In the genomic region with DNA sequence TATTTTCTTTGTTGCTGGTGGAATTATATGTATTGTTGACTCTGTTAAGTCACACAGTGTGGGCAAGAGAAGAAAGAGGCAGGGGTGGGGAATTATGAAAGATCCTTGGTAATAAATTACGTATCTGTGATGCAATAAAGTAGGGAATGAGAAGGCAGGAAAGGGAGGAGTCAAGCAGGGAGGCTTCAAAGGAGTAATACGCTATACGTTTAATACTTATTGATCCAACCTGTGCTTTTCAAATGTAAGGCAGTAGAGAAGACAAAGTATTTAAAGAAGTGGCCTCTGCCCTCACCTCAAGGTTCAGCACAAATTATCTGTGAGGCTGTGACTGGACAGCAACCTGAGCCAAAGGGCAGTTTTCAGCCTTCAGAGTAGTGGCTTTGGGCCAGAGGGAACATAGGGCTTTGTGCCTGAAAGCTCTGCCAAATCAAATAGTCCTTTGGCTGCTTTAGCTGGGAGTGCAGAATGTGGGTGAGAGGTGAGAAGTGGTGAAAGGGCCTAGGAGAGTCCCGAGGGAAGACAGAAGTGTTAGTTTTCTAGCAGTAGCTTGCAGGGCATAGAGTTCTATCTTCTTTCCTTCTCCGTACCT, we compare ENCODE assay signal across 11 cellular contexts. TPM values are rescaled to one million over a fixed set of nuclear protein-coding genes. Genes with fewer than 3 reads are reported as not detected.
DNase-seq lines count a peak whose midpoint lies in the region; ATAC-seq and TF ChIP-seq lines count a peak whose summit lies in the region.
"Had no signal": no experiment of that assay in that cellular context is flagged by ENCODE, and none has a peak within 500 bp of the region (broad histone marks: within the 10 kb centered on the region; RNA-seq: fewer than 3 reads in every experiment).

No MANE protein-coding gene starts in this region.

- H3K9ac ChIP-seq in duodenal mucosa (ENCODE audit: low read depth in 1 of 2, low read length in 2 of 2) = peak overlapping the region in 1 of 2 donors; percentile 18

- no peaks in the 10 kb centered on the region for H3K9me3 Mint-ChIP-seq in osteocyte (ENCODE audit: unreplicated experiment)

- no peaks in the 10 kb centered on the region for H3K27me3 Mint-ChIP-seq in osteocyte (ENCODE audit: unreplicated experiment)

- H3K4me3 Mint-ChIP-seq in osteocyte (ENCODE audit: unreplicated experiment) = no peak overlapping the region

- H3K4me3 ChIP-seq in duodenal mucosa (ENCODE audit: low read depth in 1 of 2, low read length in 2 of 2) = peak overlapping the region in 1 of 2 donors; percentile 20

- H3K4me1 Mint-ChIP-seq in osteocyte (ENCODE audit: unreplicated experiment) = peaks cover 9% of the 10 kb centered on the region

- no peak overlapping the region for H3K27ac Mint-ChIP-seq in osteocyte (ENCODE audit: unreplicated experiment)

- ATAC-seq in HG02973 (IDR thresholded peaks at IDR 0.05; ENCODE audit: unreplicated experiment) (no peak), HG03097 (IDR thresholded peaks at IDR 0.05; ENCODE audit: low FRiP score, unreplicated experiment) (no peak)

- peaks cover 10 to 15% of the 10 kb centered on the region in 2 donors for H3K36me3 ChIP-seq in duodenal mucosa (ENCODE audit: control insufficient read depth in 1 of 2, insufficient read depth in 2 of 2, low read length in 2 of 2)

- peak; percentile 2 for DNase-seq in A172 (ENCODE audit: low spot score)
- peak; percentile 82 for DNase-seq in NCI-H2196 (lab: John Stamatoyannopoulos, UW; ENCODE audit: unreplicated experiment)
- peak; percentile 89 for DNase-seq in mucosa of gallbladder (ENCODE audit: low spot score)
- no peak for DNase-seq in osteocyte (ENCODE audit: extremely low spot score, unreplicated experiment)
- no peak for DNase-seq in activated CD4-positive, alpha-beta T cell treated with anti-CD3 and anti-CD28 coated beads, Interleukin-2, amount 50 U/mL, for 48 hours
- DNase-seq: activated naive CD4-positive, alpha-beta T cell treated with anti-CD3 and anti-CD28 coated beads, Interleukin-2, amount 50 U/mL, for 16 hours; stimulated activated CD4-positive, alpha-beta T cell treated with anti-CD3 and anti-CD28 coated beads, Interleukin-1b, Interleukin-23, amount 100 ng/mL, for 48 hours had no signal

- no peak for TF ChIP-seq CTCF in osteocyte (IDR thresholded peaks at IDR 0.05)

- H3K9me3 ChIP-seq in duodenal mucosa (ENCODE audit: control insufficient read depth in 1 of 2, low read length in 2 of 2) = no peaks in the 10 kb centered on the region

- H3K27me3 ChIP-seq in duodenal mucosa (ENCODE audit: control insufficient read depth in 1 of 2, insufficient read depth in 2 of 2, low read length in 2 of 2) = no peaks in the 10 kb centered on the region

- H3K36me3 Mint-ChIP-seq in osteocyte (ENCODE audit: unreplicated experiment) = peaks cover 18% of the 10 kb centered on the region

- peaks cover 9 to 20% of the 10 kb centered on the region in 2 donors for H3K4me1 ChIP-seq in duodenal mucosa (ENCODE audit: control insufficient read depth in 1 of 2, insufficient read depth in 2 of 2, low read length in 2 of 2)

- H3K27ac ChIP-seq in duodenal mucosa (ENCODE audit: low read depth, low read length) = peak overlapping the region; percentile 70

RNA-seq across cellular contexts. Expression of gene PLIN1, which starts 1.2 kb away (rescaled TPM):
- total RNA-seq in A172 (2014; rRNA removed; shearing (Covaris generic)) = not detected in 2 replicates
- total RNA-seq in mucosa of gallbladder (0.89 TPM), osteocyte (0.70 and 0.84 TPM in 2 replicates)
- total RNA-seq: T-helper 2 cell treated with Interferon-gamma antibody and Interleukin-4, amounts not matched to agents 100 ng/mL and 5 ng/mL, for 36 hours had no signal

RNA-seq across cellular contexts. Expression of gene PEX11A, which starts 10.2 kb away (rescaled TPM):
- total RNA-seq in A172 (2014; rRNA removed; shearing (Covaris generic)) = 6.3 and 7.2 TPM in 2 replicates
- total RNA-seq in mucosa of gallbladder = 13.7 TPM
- total RNA-seq in osteocyte = 4.6 and 5.6 TPM in 2 replicates

RNA-seq across cellular contexts. Expression of gene WDR93, which starts 10.2 kb away (rescaled TPM):
- 0.17 TPM in 1 of 2 replicates, not detected in the other for total RNA-seq in A172 (2014; rRNA removed; shearing (Covaris generic))
- total RNA-seq in mucosa of gallbladder = 0.49 TPM
- total RNA-seq in osteocyte = 0.19 TPM in 1 of 2 replicates, not detected in the other
- total RNA-seq: T-helper 2 cell treated with Interferon-gamma antibody and Interleukin-4, amounts not matched to agents 100 ng/mL and 5 ng/mL, for 36 hours had no signal

RNA-seq across cellular contexts. Expression of gene KIF7, which starts 25.1 kb away (rescaled TPM):
- total RNA-seq in A172 (2014; rRNA removed; shearing (Covaris generic)) = 0.88 and 1.3 TPM in 2 replicates
- total RNA-seq in mucosa of gallbladder = 6.1 TPM
- 18.2 and 20.0 TPM in 2 replicates for total RNA-seq in osteocyte

Comparison
In these comparisons a context has a peak if more than half of its experiments do, and no peak if none do; other contexts are left out.
1. DNase-seq: peak in A172 (single experiment), NCI-H2196 (single experiment) and mucosa of gallbladder (single experiment); none in osteocyte (single experiment) and activated CD4-positive, alpha-beta T cell treated with anti-CD3 and anti-CD28 coated beads, Interleukin-2, amount 50 U/mL, for 48 hours (0 of 2).